ENCODE assay signal across 12 cellular contexts in the genomic region with DNA sequence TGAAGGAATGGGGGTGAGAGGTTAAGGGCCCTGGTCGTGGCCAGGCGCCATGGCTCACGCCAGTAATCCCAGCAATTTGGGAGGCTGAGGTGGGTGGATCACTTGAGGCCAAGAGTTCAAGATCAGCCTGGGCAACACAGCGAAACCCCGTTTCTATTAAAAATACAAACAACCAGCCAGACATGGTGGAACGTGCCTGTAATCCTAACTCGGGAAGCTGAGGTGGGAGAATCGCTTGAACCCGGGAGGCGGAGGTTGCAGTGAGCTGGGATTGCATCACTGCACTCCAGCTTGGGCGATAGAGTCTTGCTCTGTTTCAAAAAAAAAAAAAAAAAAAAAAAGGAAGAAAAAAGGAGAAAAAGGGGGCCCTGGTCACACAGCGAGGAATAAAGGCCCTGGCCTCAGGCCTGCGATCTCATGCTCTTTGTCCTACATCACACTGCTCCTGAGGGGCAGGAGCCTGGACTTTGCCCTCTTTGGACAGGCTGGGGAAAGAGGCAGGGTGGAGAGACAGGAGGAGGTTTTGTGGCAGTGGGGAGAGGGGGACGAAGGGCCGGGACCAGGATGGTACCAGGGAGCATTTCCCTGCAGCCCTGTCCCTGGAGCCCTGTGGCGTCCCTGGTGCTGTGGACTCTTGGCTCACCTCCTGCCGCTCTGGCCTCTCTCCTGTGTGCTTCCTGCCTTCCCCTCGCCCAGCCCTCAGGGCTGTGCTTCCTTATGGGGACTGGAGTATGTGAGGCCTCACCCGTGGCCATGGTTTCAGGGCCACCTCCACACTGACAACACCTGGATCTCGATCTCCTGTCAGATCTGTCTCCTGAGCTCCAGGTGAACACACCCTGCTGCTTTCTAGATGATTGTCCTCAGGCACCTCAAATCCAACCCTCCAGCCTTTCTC. TPM values are rescaled to one million over a fixed set of nuclear protein-coding genes. Genes with fewer than 3 reads are reported as not detected.
A peak's percentile ranks its signal among the peaks of the same experiment; 100 is the strongest.
DNase-seq lines count a peak whose midpoint lies in the region; ATAC-seq and TF ChIP-seq lines count a peak whose summit lies in the region.
"Had no signal": no experiment of that assay in that cellular context is flagged by ENCODE, and none has a peak within 500 bp of the region (broad histone marks: within the 10 kb centered on the region; RNA-seq: fewer than 3 reads in every experiment).

No MANE protein-coding gene starts in this region.

- intact Hi-C loops in ascending aorta (cut with DNase I) = no loop called here
- intact Hi-C loops in right lobe of liver (cut with DNase I) = no loop called here

- DNase-seq in SIG-M5 treated with dmso at 0.1 percent for 504 hours (lab: John Stamatoyannopoulos, UW; ENCODE audit: unreplicated experiment) (peak; percentile 71), SIG-M5 (lab: John Stamatoyannopoulos, UW) (no peak), ascending aorta (ENCODE audit: low spot score in 2 of 2) (no peak), right lobe of liver (peak; percentile 72 to 87 (median 86)), suprapubic skin (ENCODE audit: low spot score in 2 of 2) (no peak), activated gamma-delta T cell treated with Interleukin-2 at 50 U/mL for 16 hours (no peak), occipital lobe (lab: John Stamatoyannopoulos, UW) (no peak), GM13977 (ENCODE audit: low spot score) (no peak)
- DNase-seq: 8988T, NCI-H526 treated with DMSO at 0.1 percent for 48 hours had no signal

- H3K36me3 ChIP-seq in ascending aorta = no peaks in the 10 kb centered on the region
- H3K36me3 ChIP-seq in right lobe of liver = no peaks in the 10 kb centered on the region
- H3K36me3 ChIP-seq in suprapubic skin = no peaks in the 10 kb centered on the region
- H3K36me3 ChIP-seq: thyroid gland had no signal

- no peaks in the 10 kb centered on the region for H3K4me1 ChIP-seq in ascending aorta
- peaks cover 0 to 21% (median 9%) of the 10 kb centered on the region in 4 donors for H3K4me1 ChIP-seq in right lobe of liver
- H3K4me1 ChIP-seq in suprapubic skin = peaks cover 14% of the 10 kb centered on the region

- peak; percentile 87 to 94 (median 90) for ATAC-seq in right lobe of liver

- no peak overlapping the region for H3K4me3 ChIP-seq in ascending aorta
- peak overlapping the region in 1 of 3 donors; percentile 19 for H3K4me3 ChIP-seq in right lobe of liver
- no peak overlapping the region for H3K4me3 ChIP-seq in suprapubic skin
- H3K4me3 ChIP-seq: lung, thyroid gland had no signal

- in situ Hi-C loops in GM13977 (cut with MboI; ENCODE audit: low pct_unique_long_range_greater_than_20kb, low sequenced_read_pairs, unreplicated experiment) = no loop called here

- H3K27me3 ChIP-seq in ascending aorta (no peaks in the 10 kb centered on the region), right lobe of liver (no peaks in the 10 kb centered on the region), suprapubic skin (no peaks in the 10 kb centered on the region)
- H3K27me3 ChIP-seq: thyroid gland had no signal

- TF ChIP-seq CTCF in ascending aorta (IDR thresholded peaks at IDR 0.05) (no peak), right lobe of liver (IDR thresholded peaks at IDR 0.05) (no peak), suprapubic skin (IDR thresholded peaks at IDR 0.05) (no peak), GM13977 (IDR thresholded peaks at IDR 0.05; ENCODE audit: extremely low read depth, insufficient read depth, missing control alignments) (no peak)

- TF ChIP-seq POLR2A in right lobe of liver (IDR thresholded peaks at IDR 0.05) = peak; percentile 30
- TF ChIP-seq POLR2A in suprapubic skin (IDR thresholded peaks at IDR 0.05) = no peak

- H3K27ac ChIP-seq in ascending aorta (peak overlapping the region; percentile 6 to 30), right lobe of liver (peak overlapping the region; percentile 63 to 80 (median 68)), suprapubic skin (peak overlapping the region; percentile 31)
- H3K27ac ChIP-seq: thyroid gland had no signal

- no peaks in the 10 kb centered on the region for H3K9me3 ChIP-seq in ascending aorta
- no peaks in the 10 kb centered on the region for H3K9me3 ChIP-seq in right lobe of liver
- no peaks in the 10 kb centered on the region for H3K9me3 ChIP-seq in suprapubic skin
- H3K9me3 ChIP-seq: thyroid gland had no signal

- TF ChIP-seq EP300 in suprapubic skin (IDR thresholded peaks at IDR 0.05) = no peak

- 30% methylated on average over 10 of the region's 20 CpGs for WGBS in right lobe of liver (ENCODE audit: insufficient coverage, low coverage, low lambda C conversion rate, missing lambda C conversion rate)
- WGBS in suprapubic skin = 63% methylated on average over 19 of the region's 20 CpGs

RNA-seq across cellular contexts. Expression of a gene that starts 19.7 kb away (rescaled TPM):
- total RNA-seq in ascending aorta (1.3 TPM), right lobe of liver (10 to 100 TPM in 2 of 6 experiments, 1 to 10 TPM in 4; 3.8 to 13.4 (median 7.3) TPM), suprapubic skin (10 to 100 TPM in 2 of 4 donors, 1 to 10 TPM in 2; 6.1 to 14.4 (median 10.1) TPM), occipital lobe (4.4 TPM)

RNA-seq across cellular contexts. Expression of a gene that starts 38.0 kb away (rescaled TPM):
- total RNA-seq in ascending aorta (32.4 TPM), right lobe of liver (10 to 100 TPM in 2 of 6 experiments, 1 to 10 TPM in 4; 7.3 to 21.9 (median 8.2) TPM), suprapubic skin (10 to 100 TPM; 24.2 to 44.1 (median 30.6) TPM), occipital lobe (5.0 TPM)

RNA-seq across cellular contexts. Expression of a gene that starts 47.3 kb away (rescaled TPM):
- 24.1 TPM for total RNA-seq in ascending aorta
- 10 to 100 TPM; 29.6 to 37.2 (median 33.7) TPM for total RNA-seq in right lobe of liver
- total RNA-seq in suprapubic skin = 10 to 100 TPM; 19.2 to 36.4 (median 29.0) TPM
- total RNA-seq in occipital lobe = 29.5 TPM

RNA-seq across cellular contexts. Expression of a gene that starts 47.6 kb away (rescaled TPM):
- 84.6 TPM for total RNA-seq in ascending aorta
- total RNA-seq in right lobe of liver = 10 to 100 TPM; 12.4 to 18.9 (median 15.8) TPM
- 10 to 100 TPM; 27.0 to 68.8 (median 35.3) TPM for total RNA-seq in suprapubic skin
- total RNA-seq in occipital lobe = 17.6 TPM

Comparison
In these comparisons a context has a peak if more than half of its experiments do, and no peak if none do; other contexts are left out.
1. DNase-seq: peak in SIG-M5 treated with dmso at 0.1 percent for 504 hours (single experiment) and right lobe of liver (3 of 3); none in SIG-M5 (single experiment), ascending aorta (0 of 2), suprapubic skin (0 of 2), activated gamma-delta T cell treated with Interleukin-2 at 50 U/mL for 16 hours (single experiment), occipital lobe (single experiment) and GM13977 (single experiment).
2. H3K27ac ChIP-seq: peak in every context shown above with its lines; median percentile 68 in right lobe of liver; 31 in suprapubic skin; 18 in ascending aorta.